ENCODE assay signal across 18 cellular contexts in genomic region chr1:14190508-14190907, GRCh38.
A peak's percentile ranks its signal among the peaks of the same experiment; 100 is the strongest.
DNase-seq lines count a peak whose midpoint lies in the region; ATAC-seq, FAIRE-seq and TF ChIP-seq lines count a peak whose summit lies in the region.
"Had no signal": no experiment of that assay in that cellular context is flagged by ENCODE, and none has a peak within 500 bp of the region (broad histone marks: within the 10 kb centered on the region; RNA-seq: fewer than 3 reads in every experiment).

No MANE protein-coding gene starts in this region.

- peaks cover 24% of the 10 kb centered on the region for H3K4me1 ChIP-seq in keratinocyte (ENCODE audit: control insufficient read depth, extremely low read depth, insufficient read depth, low read length)
- peaks cover 0 to 9% (median 0%) of the 10 kb centered on the region in 4 donors for H3K4me1 ChIP-seq in esophagus muscularis mucosa

- no peak for TF ChIP-seq POLR2A in esophagus muscularis mucosa (IDR thresholded peaks at IDR 0.05; ENCODE audit: low read depth)

- no peaks in the 10 kb centered on the region for H3K36me3 Mint-ChIP-seq in stimulated activated effector memory CD8-positive, alpha-beta T cell treated with anti-CD3 and anti-CD28 coated beads, Interleukin-12 subunit alpha, Interleukin-12 subunit beta, amount 100 ng/mL, for 72 hours

- H3K27ac Mint-ChIP-seq in stimulated activated effector memory CD8-positive, alpha-beta T cell treated with anti-CD3 and anti-CD28 coated beads, Interleukin-12 subunit alpha, Interleukin-12 subunit beta, amount 100 ng/mL, for 72 hours = no peak overlapping the region
- H3K27ac Mint-ChIP-seq: T-helper 1 cell treated with Interleukin-12 subunit alpha and Interleukin-12 subunit beta and Interleukin-4 antibody, amounts not matched to agents 30 μg/mL and 1 μg/mL, for 36 hours had no signal

- no peaks in the 10 kb centered on the region for H3K9me1 ChIP-seq in keratinocyte (ENCODE audit: control insufficient read depth, extremely low read depth, insufficient read depth, low read length)

- no peak for TF ChIP-seq CTCF in astrocyte of the cerebellum (IDR thresholded peaks at IDR 0.05; ENCODE audit: low read depth, low read length, missing control alignments)
- no peak for TF ChIP-seq CTCF in keratinocyte (optimal IDR thresholded peaks at IDR 0.05 in 1 of 3, IDR thresholded peaks at IDR 0.05 in 1 of 3, conservative IDR thresholded peaks at IDR 0.05 in 1 of 3; ENCODE audit: extremely low read depth in 1 of 3, insufficient read depth in 2 of 3, low read length in 3 of 3)
- no peak for TF ChIP-seq CTCF in esophagus muscularis mucosa (IDR thresholded peaks at IDR 0.05)

- in situ Hi-C loops in astrocyte of the cerebellum (cut with HindIII; ENCODE audit: low sequenced_read_pairs) = no loop called here

- H3K4me2 ChIP-seq in keratinocyte (ENCODE audit: control insufficient read depth, extremely low read depth, insufficient read depth, low read depth, low read length) = peak overlapping the region; percentile 78

- 79% methylated on average over 3 of the region's 3 CpGs for whole genome bisulfite sequencing in esophagus muscularis mucosa

- H3K9ac ChIP-seq in keratinocyte (ENCODE audit: control insufficient read depth, extremely low read depth, insufficient read depth, low read length) = no peak overlapping the region

- no peak for ATAC-seq in stimulated activated effector memory CD8-positive, alpha-beta T cell treated with anti-CD3 and anti-CD28 coated beads, Interleukin-12 subunit alpha, Interleukin-12 subunit beta, amount 100 ng/mL, for 72 hours
- no peak for ATAC-seq in HG03342 (IDR thresholded peaks at IDR 0.05; ENCODE audit: unreplicated experiment)

- H2AFZ ChIP-seq in keratinocyte (ENCODE audit: control insufficient read depth, low read length) = no peak overlapping the region

- dilution Hi-C loops in keratinocyte (cut with MboI; ENCODE audit: extremely low pct_ligation_motif_present, low sequenced_read_pairs) = no loop called here

- H3K79me2 ChIP-seq in keratinocyte (ENCODE audit: control insufficient read depth, insufficient read depth, low read length) = no peaks in the 10 kb centered on the region

- H3K27ac ChIP-seq in keratinocyte (ENCODE audit: control insufficient read depth, insufficient read depth, low read length) = no peak overlapping the region
- H3K27ac ChIP-seq in esophagus muscularis mucosa (replicated peaks in 1 of 4) = no peak overlapping the region

- intact Hi-C loops in esophagus muscularis mucosa (cut with DNase I) = no loop called here

- DNase-seq in A172 (ENCODE audit: low spot score) = peak; percentile 67
- DNase-seq in HT1080 (ENCODE audit: low read depth) = peak; percentile 55
- DNase-seq in astrocyte of the cerebellum (ENCODE audit: low read depth) = peak; percentile 6
- peak; percentile 77 for DNase-seq in keratinocyte (ENCODE audit: low read depth, low spot score)
- DNase-seq in stimulated activated effector memory CD8-positive, alpha-beta T cell treated with anti-CD3 and anti-CD28 coated beads, Interleukin-12 subunit alpha, Interleukin-12 subunit beta, amount 100 ng/mL, for 72 hours (ENCODE audit: low spot score in 2 of 2) = no peak
- DNase-seq in NCI-H1417 treated with DMSO at 0.1 percent for 48 hours (lab: John Stamatoyannopoulos, UW) = no peak
- DNase-seq in esophagus muscularis mucosa (ENCODE audit: extremely low spot score) = no peak
- DNase-seq: activated CD4-positive, CD25-positive, alpha-beta regulatory T cell treated with anti-CD3 and anti-CD28 coated beads, Interleukin-2, amount 50 U/mL, for 72 hours; activated CD8-positive, alpha-beta memory T cell treated with anti-CD3 and anti-CD28 coated beads, Interleukin-2, amount 50 U/mL, for 4 hours; activated naive CD4-positive, alpha-beta T cell treated with Interleukin-2 at 50 U/mL for 16 hours; glutamatergic neuron; left cardiac atrium; NCI-H1105; NCI-H446 treated with DMSO at 0.1 percent for 48 hours had no signal

- FAIRE-seq in keratinocyte (lab: Jason Lieb, UNC) = peak; percentile 97
- FAIRE-seq: A204.1, GM19239 had no signal

- H3K27me3 ChIP-seq in keratinocyte (ENCODE audit: control insufficient read depth, extremely low read depth, insufficient read depth, low read length) (no peaks in the 10 kb centered on the region), esophagus muscularis mucosa (no peaks in the 10 kb centered on the region)

- TF ChIP-seq EP300 in esophagus muscularis mucosa (IDR thresholded peaks at IDR 0.05) = no peak

- H3K4me3 Mint-ChIP-seq in stimulated activated effector memory CD8-positive, alpha-beta T cell treated with anti-CD3 and anti-CD28 coated beads, Interleukin-12 subunit alpha, Interleukin-12 subunit beta, amount 100 ng/mL, for 72 hours = no peak overlapping the region
- H3K4me3 Mint-ChIP-seq: T-helper 1 cell treated with Interleukin-12 subunit alpha and Interleukin-12 subunit beta and Interleukin-4 antibody, amounts not matched to agents 30 μg/mL and 1 μg/mL, for 36 hours had no signal

- H4K20me1 ChIP-seq in keratinocyte (ENCODE audit: control insufficient read depth, extremely low read depth, insufficient read depth, low read length) = no peaks in the 10 kb centered on the region

- H3K4me1 Mint-ChIP-seq in stimulated activated effector memory CD8-positive, alpha-beta T cell treated with anti-CD3 and anti-CD28 coated beads, Interleukin-12 subunit alpha, Interleukin-12 subunit beta, amount 100 ng/mL, for 72 hours = no peaks in the 10 kb centered on the region

- H3K36me3 ChIP-seq in keratinocyte (ENCODE audit: control insufficient read depth in 2 of 2, extremely low read depth in 1 of 2, insufficient read depth in 2 of 2, low read length in 2 of 2) (no peaks in the 10 kb centered on the region), esophagus muscularis mucosa (no peaks in the 10 kb centered on the region)

- no peaks in the 10 kb centered on the region for H3K9me3 Mint-ChIP-seq in stimulated activated effector memory CD8-positive, alpha-beta T cell treated with anti-CD3 and anti-CD28 coated beads, Interleukin-12 subunit alpha, Interleukin-12 subunit beta, amount 100 ng/mL, for 72 hours
- H3K9me3 Mint-ChIP-seq: T-helper 1 cell treated with Interleukin-12 subunit alpha and Interleukin-12 subunit beta and Interleukin-4 antibody, amounts not matched to agents 30 μg/mL and 1 μg/mL, for 36 hours had no signal

- H3K4me3 ChIP-seq in astrocyte of the cerebellum (ENCODE audit: low read depth, low read length) = no peak overlapping the region
- peak overlapping the region in 1 of 3 experiments; percentile 6 for H3K4me3 ChIP-seq in keratinocyte (ENCODE audit: control insufficient read depth in 2 of 3, extremely low read depth in 1 of 3, insufficient read depth in 2 of 3, low read depth in 1 of 3, low read length in 3 of 3)
- H3K4me3 ChIP-seq in esophagus muscularis mucosa = no peak overlapping the region

- H3K9me3 ChIP-seq in keratinocyte (ENCODE audit: control insufficient read depth, low read depth, low read length) (no peaks in the 10 kb centered on the region), esophagus muscularis mucosa (no peaks in the 10 kb centered on the region)

Comparison
In these comparisons a context has a peak if more than half of its experiments do, and no peak if none do; other contexts are left out.
1. DNase-seq: peak in A172 (single experiment), HT1080 (single experiment), astrocyte of the cerebellum (single experiment) and keratinocyte (single experiment); none in stimulated activated effector memory CD8-positive, alpha-beta T cell treated with anti-CD3 and anti-CD28 coated beads, Interleukin-12 subunit alpha, Interleukin-12 subunit beta, amount 100 ng/mL, for 72 hours (0 of 2), NCI-H1417 treated with DMSO at 0.1 percent for 48 hours (single experiment) and esophagus muscularis mucosa (single experiment).